8 cellular contexts compared by ENCODE assay signal in the genomic region with DNA sequence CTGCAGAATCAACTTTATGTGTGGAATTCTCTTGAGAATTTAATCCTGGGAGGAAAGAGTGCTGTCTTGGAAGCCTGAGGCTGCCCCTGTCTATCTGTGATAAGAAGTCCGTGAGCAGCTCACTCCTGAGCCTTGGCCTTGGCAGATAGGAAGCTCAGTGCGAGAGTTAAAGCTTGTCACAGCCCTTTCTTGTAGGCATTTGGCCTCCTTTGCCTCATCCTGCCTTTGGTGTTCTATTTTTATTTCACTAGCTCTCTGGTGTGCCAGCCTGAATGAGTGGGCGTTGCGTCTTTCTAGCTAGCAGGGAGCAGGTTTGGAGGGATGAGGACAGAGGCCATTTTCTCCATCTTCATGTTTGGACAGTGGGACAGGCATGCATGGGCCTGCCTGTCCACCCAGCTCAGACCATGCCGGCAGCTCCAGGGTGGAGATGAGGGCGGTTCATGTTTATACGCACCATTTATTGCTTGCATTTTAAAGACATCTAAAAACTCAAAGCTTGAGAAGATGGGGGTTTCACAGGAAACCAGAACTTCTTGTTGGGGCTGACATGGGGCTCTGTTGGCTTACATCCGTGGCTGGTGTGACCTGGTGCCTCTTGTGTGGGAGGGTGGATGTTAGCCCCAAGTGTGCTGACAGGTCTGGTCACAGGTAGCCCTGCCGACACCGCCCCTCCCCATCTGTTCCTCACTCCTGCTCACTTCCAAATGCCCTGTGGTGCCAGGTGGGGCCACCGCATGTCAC. TPM values are rescaled to one million over a fixed set of nuclear protein-coding genes. Genes with fewer than 3 reads are reported as not detected.
DNase-seq lines count a peak whose midpoint lies in the region; ATAC-seq and TF ChIP-seq lines count a peak whose summit lies in the region.

No MANE protein-coding gene starts in this region.

- H3K27me3 ChIP-seq in colonic mucosa, result no peaks in the 10 kb centered on the region

- peak; percentile 25 for ATAC-seq in GM21576 (IDR thresholded peaks at IDR 0.05; ENCODE audit: unreplicated experiment)
- no peak for ATAC-seq in HG03097 (IDR thresholded peaks at IDR 0.05; ENCODE audit: low FRiP score, unreplicated experiment)

- TF ChIP-seq CTCF in colonic mucosa (IDR thresholded peaks at IDR 0.05) (no peak), nephron progenitor cell (IDR thresholded peaks at IDR 0.05) (no peak)

- intact Hi-C loops in colonic mucosa (cut with DNase I), result no loop called here

- no peak overlapping the region for H3K4me3 ChIP-seq in colonic mucosa

- H3K27ac ChIP-seq in colonic mucosa, result peak overlapping the region; percentile 74

- peaks cover 73% of the 10 kb centered on the region for H3K4me1 Mint-ChIP-seq in nephron progenitor cell

- no peaks in the 10 kb centered on the region for H3K9me3 ChIP-seq in colonic mucosa

- H3K4me1 ChIP-seq in colonic mucosa, result peaks cover 42% of the 10 kb centered on the region

- peak; percentile 51 for DNase-seq in activated CD4-positive, CD25-positive, alpha-beta regulatory T cell treated with anti-CD3 and anti-CD28 coated beads, Interleukin-2, amount 50 U/mL, for 72 hours
- DNase-seq in colonic mucosa, result no peak
- DNase-seq in nephron progenitor cell, result no peak
- no peak for DNase-seq in NCI-H187 (lab: John Stamatoyannopoulos, UW)
- no peak for DNase-seq in H4 (ENCODE audit: low spot score)
- DNase-seq in HPDE6-E6E7 (ENCODE audit: extremely low spot score), result no peak

- peak overlapping the region in 1 of 2 donors; percentile 8 for H3K9ac ChIP-seq in colonic mucosa (ENCODE audit: low read depth in 2 of 2, low read length in 2 of 2)

- H3K27ac Mint-ChIP-seq in nephron progenitor cell, result peak overlapping the region; percentile 95

- no peaks in the 10 kb centered on the region for H3K36me3 Mint-ChIP-seq in nephron progenitor cell (ENCODE audit: low read depth)

- no peaks in the 10 kb centered on the region for H3K36me3 ChIP-seq in colonic mucosa

- no peaks in the 10 kb centered on the region for H3K9me3 Mint-ChIP-seq in nephron progenitor cell

- no peak overlapping the region for H3K4me3 Mint-ChIP-seq in nephron progenitor cell

- H3K27me3 Mint-ChIP-seq in nephron progenitor cell (ENCODE audit: low read depth, poor library complexity), result peaks cover 3% of the 10 kb centered on the region

RNA-seq across cellular contexts. Expression of gene IRAK2, which starts 29.8 kb away (rescaled TPM):
- total RNA-seq in colonic mucosa, result 1 to 10 TPM; 1.0 to 2.6 TPM
- 1.1 and 1.3 TPM in 2 replicates for total RNA-seq in H4 (2014; rRNA removed; shearing (Covaris generic))

RNA-seq across cellular contexts. Expression of gene VHL, which starts 52.9 kb away (rescaled TPM):
- 10 to 100 TPM; 35.4 to 40.6 TPM for total RNA-seq in colonic mucosa
- 21.3 and 22.6 TPM in 2 replicates for total RNA-seq in H4 (2014; rRNA removed; shearing (Covaris generic))

RNA-seq across cellular contexts. Expression of gene TATDN2, which starts 53.8 kb away (rescaled TPM):
- 10 to 100 TPM; 28.9 to 35.3 TPM for total RNA-seq in colonic mucosa
- 6.4 and 9.7 TPM in 2 replicates for total RNA-seq in H4 (2014; rRNA removed; shearing (Covaris generic))
